Comparison of ENCODE assay signal across 24 cellular contexts in genomic region chr17:76948301-76948700, GRCh38.
"Had no signal": no experiment of that assay in that cellular context is flagged by ENCODE, and none has a peak within 500 bp of the region (broad histone marks: within the 10 kb centered on the region; RNA-seq: fewer than 3 reads in every experiment).

No MANE protein-coding gene starts in this region.

- DNase-seq: immature natural killer cell; kidney; left colon; left lung; lower lobe of right lung; mammary epithelial cell; mesenchymal stem cell; naive thymus-derived CD8-positive, alpha-beta T cell; psoas muscle; right lobe of liver; stimulated activated CD4-positive, alpha-beta T cell treated with anti-CD3 and anti-CD28 coated beads, Interleukin-1b, Interleukin-23, amount 100 ng/mL, for 48 hours; stimulated activated CD4-positive, alpha-beta T cell treated with anti-CD3 and anti-CD28 coated beads, Interleukin-2, amount 100 ng/mL, for 48 hours; stimulated activated CD4-positive, alpha-beta T cell treated with anti-CD3 and anti-CD28 coated beads, Interleukin-4, amount 100 ng/mL, for 4 hours; stimulated activated CD8-positive, alpha-beta memory T cell treated with anti-CD3 and anti-CD28 coated beads, Interleukin-4, amount 100 ng/mL, for 48 hours; stimulated activated naive CD8-positive, alpha-beta T cell treated with anti-CD3 and anti-CD28 coated beads, Interleukin-15, Interleukin-2, amounts not matched to agents 100 U/mL and 50 U/mL, for 24 hours; stomach; testis; transverse colon; upper lobe of right lung had no signal

- H3K79me2 ChIP-seq: parathyroid adenoma had no signal

- H3K4me2 ChIP-seq: neural progenitor cell, smooth muscle cell had no signal

- H2AFZ ChIP-seq: neural progenitor cell, parathyroid adenoma had no signal

- H3K27ac ChIP-seq: left lung, lower lobe of right lung, neural progenitor cell, parathyroid adenoma, psoas muscle, right lobe of liver, stomach, testis, thyroid gland, transverse colon, upper lobe of right lung had no signal

- H3K9me3 ChIP-seq: left lung, lower lobe of right lung, psoas muscle, right lobe of liver, stomach, testis, thyroid gland, transverse colon, upper lobe of right lung had no signal

- H3K27me3 ChIP-seq: left lung, neural progenitor cell, right lobe of liver, testis, thyroid gland, upper lobe of right lung had no signal

- ATAC-seq: left colon; left lung; lower lobe of right lung; naive thymus-derived CD8-positive, alpha-beta T cell; right lobe of liver; stimulated activated memory B cell treated with anti-CD40 and anti-IgM and Interleukin-4, amounts not matched to agents 10 μg/mL and 1 μg/mL and 100 μg/mL, for 72 hours; stimulated activated naive CD8-positive, alpha-beta T cell treated with anti-CD3 and anti-CD28 coated beads, Interleukin-15, Interleukin-2, amounts not matched to agents 100 U/mL and 50 U/mL, for 24 hours; upper lobe of right lung had no signal

- H3K4me1 ChIP-seq: left lung, lower lobe of right lung, psoas muscle, right lobe of liver, stomach, testis, thyroid gland, transverse colon, upper lobe of right lung had no signal

- H3K36me3 ChIP-seq: left lung, lower lobe of right lung, neural progenitor cell, right lobe of liver, stomach, thyroid gland, transverse colon, upper lobe of right lung had no signal

- H3K4me3 ChIP-seq: left lung, lower lobe of right lung, neural progenitor cell, psoas muscle, right lobe of liver, smooth muscle cell, stomach, testis, thyroid gland, transverse colon, upper lobe of right lung had no signal

- H3K9ac ChIP-seq: neural progenitor cell, parathyroid adenoma had no signal
